10 cellular contexts compared by ENCODE assay signal in the genomic region with DNA sequence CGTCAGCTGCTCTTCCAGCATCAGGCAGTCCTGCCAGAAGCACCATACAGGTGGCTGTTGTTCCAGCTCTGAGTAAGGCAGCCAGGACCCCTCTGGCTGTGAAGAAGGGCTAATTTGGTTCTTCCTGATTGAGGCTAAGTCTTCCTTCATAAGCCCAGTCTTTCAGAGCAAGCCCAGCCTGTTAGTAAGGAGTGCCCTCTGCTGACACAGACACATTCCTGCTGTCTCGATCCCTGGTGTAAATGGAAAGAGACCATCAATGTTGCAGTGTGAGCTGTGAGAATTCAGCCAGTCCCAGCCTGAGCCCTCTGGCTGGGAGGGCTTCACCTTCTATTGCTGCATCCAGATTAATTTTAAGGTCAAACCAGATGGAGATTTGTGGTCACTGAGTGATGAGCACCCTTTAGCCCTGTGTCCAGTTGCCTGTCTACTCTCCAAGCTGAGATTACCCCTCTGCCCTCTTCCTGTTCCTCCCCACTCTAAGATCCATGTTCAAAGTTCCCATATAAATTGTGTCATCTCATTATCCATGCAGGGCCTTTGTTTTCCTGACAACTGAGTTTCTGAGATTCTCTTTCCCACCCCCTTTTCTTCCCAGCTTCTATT. TPM values are rescaled to one million over a fixed set of nuclear protein-coding genes. Genes with fewer than 3 reads are reported as not detected.
DNase-seq lines count a peak whose midpoint lies in the region; ATAC-seq and TF ChIP-seq lines count a peak whose summit lies in the region.
"Had no signal": no experiment of that assay in that cellular context is flagged by ENCODE, and none has a peak within 500 bp of the region (broad histone marks: within the 10 kb centered on the region; RNA-seq: fewer than 3 reads in every experiment).

No MANE protein-coding gene starts in this region.

- no peak overlapping the region for H2AK5ac ChIP-seq in mesendoderm (ENCODE audit: low read length)

- no peak overlapping the region for H3K27ac ChIP-seq in mesendoderm (ENCODE audit: low read depth, low read length)
- H3K27ac ChIP-seq: neutrophil, SJSA1 had no signal

- H4K8ac ChIP-seq in mesendoderm (ENCODE audit: low read depth, low read length): no peak overlapping the region

- no peak overlapping the region for H3K27ac Mint-ChIP-seq in natural killer cell

- no peak overlapping the region for H4K5ac ChIP-seq in mesendoderm (ENCODE audit: low read length)

- H3K9me3 Mint-ChIP-seq in natural killer cell: no peaks in the 10 kb centered on the region

- no peak overlapping the region for H3K56ac ChIP-seq in mesendoderm (ENCODE audit: low read length)

- H2BK15ac ChIP-seq in mesendoderm (replicated peaks; ENCODE audit: low read depth): no peak overlapping the region

- H3K27me3 Mint-ChIP-seq in natural killer cell (ENCODE audit: low read depth in 2 of 2): peaks cover 10 to 24% of the 10 kb centered on the region in 2 donors

- no peaks in the 10 kb centered on the region for H3K4me1 ChIP-seq in mesendoderm (ENCODE audit: control insufficient read depth, low read depth, low read length)
- H3K4me1 ChIP-seq: SJSA1 had no signal

- no CpG with 5 or more reads among the region's 2 CpGs for WGBS in mesendoderm (ENCODE audit: extremely low coverage, insufficient coverage, low lambda C conversion rate)

- no peaks in the 10 kb centered on the region for H3K27me3 ChIP-seq in mesendoderm (ENCODE audit: insufficient read depth, low read length, poor library complexity)

- no peak overlapping the region for H3K9ac ChIP-seq in mesendoderm (ENCODE audit: low read length)

- no peaks in the 10 kb centered on the region for H3K79me2 ChIP-seq in mesendoderm (ENCODE audit: control insufficient read depth, insufficient read depth, low read length)

- intact Hi-C loops in natural killer cell (cut with micrococcal nuclease): loop anchor here (1.0 kb wide), 1 partner anchor 368 kb away; no protein-coding TSS in a partner anchor

- no peak overlapping the region for H3K4me3 ChIP-seq in GM12865 (ENCODE audit: low read depth, low read length)
- H3K4me3 ChIP-seq in mesendoderm (ENCODE audit: low read length): no peak overlapping the region
- H3K4me3 ChIP-seq: SJSA1 had no signal

- no peaks in the 10 kb centered on the region for H3K79me1 ChIP-seq in mesendoderm (ENCODE audit: low read length)

- peak; percentile 60 for TF ChIP-seq CTCF in GM12865 (IDR thresholded peaks at IDR 0.05; ENCODE audit: insufficient read depth, low read depth, low read length, missing control alignments)
- no peak for TF ChIP-seq CTCF in natural killer cell (IDR thresholded peaks at IDR 0.05)

- no peak overlapping the region for H2BK5ac ChIP-seq in mesendoderm (ENCODE audit: low read length)

- H2BK120ac ChIP-seq in mesendoderm (ENCODE audit: low read depth, low read length): no peak overlapping the region

- no peaks in the 10 kb centered on the region for H3K36me3 Mint-ChIP-seq in natural killer cell

- H3K4me2 ChIP-seq in mesendoderm (ENCODE audit: low read length): no peak overlapping the region

- H3K4me3 Mint-ChIP-seq in natural killer cell: no peak overlapping the region

- ATAC-seq in HG03432 (IDR thresholded peaks at IDR 0.05; ENCODE audit: unreplicated experiment) (no peak), natural killer cell (no peak), HG02642 (IDR thresholded peaks at IDR 0.05; ENCODE audit: poor library complexity, unreplicated experiment) (no peak)

- no peak overlapping the region for H3K23ac ChIP-seq in mesendoderm (ENCODE audit: low read length)

- no peaks in the 10 kb centered on the region for H3K36me3 ChIP-seq in mesendoderm (ENCODE audit: control insufficient read depth, insufficient read depth, low read length)
- H3K36me3 ChIP-seq: neutrophil, SJSA1 had no signal

- H3K4me1 Mint-ChIP-seq in natural killer cell: peaks cover 11 to 17% of the 10 kb centered on the region in 2 donors

- no peak overlapping the region for H3K4ac ChIP-seq in mesendoderm (ENCODE audit: low read depth, low read length)

- DNase-seq in GM12865 (ENCODE audit: low read depth): peak; percentile 46
- DNase-seq in NCI-H69 (lab: John Stamatoyannopoulos, UW): peak; percentile 51
- peak; percentile 31 for DNase-seq in dermis blood vessel endothelial cell
- DNase-seq in mesendoderm: peak; percentile 88
- DNase-seq in stimulated activated CD4-positive, alpha-beta T cell treated with anti-CD3 and anti-CD28 coated beads, Interleukin-4, amount 100 ng/mL, for 24 hours: no peak
- no peak for DNase-seq in natural killer cell

- no peak overlapping the region for H3K18ac ChIP-seq in mesendoderm (ENCODE audit: low read length)

RNA-seq across cellular contexts. Expression of a gene that starts 44.8 kb away (rescaled TPM):
- total RNA-seq in dermis blood vessel endothelial cell: 28.2 and 35.4 TPM in 2 replicates
- 19.9 TPM for polyA plus RNA-seq in mesendoderm (2013, experiment 1 of 2)
- polyA plus RNA-seq in mesendoderm (2013, experiment 2 of 2): 19.5 TPM
- total RNA-seq in natural killer cell: not detected

Comparison
In these comparisons a context has a peak if more than half of its experiments do, and no peak if none do; other contexts are left out.
1. DNase-seq: peak in GM12865 (single experiment), NCI-H69 (single experiment), dermis blood vessel endothelial cell (single experiment) and mesendoderm (single experiment); none in stimulated activated CD4-positive, alpha-beta T cell treated with anti-CD3 and anti-CD28 coated beads, Interleukin-4, amount 100 ng/mL, for 24 hours (single experiment) and natural killer cell (single experiment).
2. RNA of a gene that starts 44.8 kb away (total RNA-seq): 28.2 to 35.4 TPM in dermis blood vessel endothelial cell; not detected in natural killer cell; every median in the first group is over 10 times any median in the second.